ENCODE assay signal across 10 cellular contexts in genomic region chr2:196961889-196962288, GRCh38. TPM values are rescaled to one million over a fixed set of nuclear protein-coding genes. Genes with fewer than 3 reads are reported as not detected.
DNase-seq lines count a peak whose midpoint lies in the region; ATAC-seq and TF ChIP-seq lines count a peak whose summit lies in the region.
"Had no signal": no experiment of that assay in that cellular context is flagged by ENCODE, and none has a peak within 500 bp of the region (broad histone marks: within the 10 kb centered on the region; RNA-seq: fewer than 3 reads in every experiment).

No MANE protein-coding gene starts in this region.

- intact Hi-C loops in activated CD8-positive, alpha-beta T cell treated with anti-CD3 and anti-CD28 coated beads for 36 hours (cut with micrococcal nuclease) = loop anchor here (5.0 kb wide), 1 partner anchor 35 kb away; the partner anchor contains the start of gene PGAP1
- intact Hi-C loops in esophagus squamous epithelium (cut with DNase I) = no loop called here

- TF ChIP-seq POLR2A in esophagus squamous epithelium (IDR thresholded peaks at IDR 0.05) = no peak

- no peak overlapping the region for H3K27ac ChIP-seq in esophagus squamous epithelium

- H3K36me3 Mint-ChIP-seq in activated CD8-positive, alpha-beta T cell treated with anti-CD3 and anti-CD28 coated beads for 36 hours (ENCODE audit: low read depth) = no peaks in the 10 kb centered on the region

- H3K4me3 ChIP-seq in esophagus squamous epithelium = no peak overlapping the region

- peak; percentile 87 for ATAC-seq in GM18508 (IDR thresholded peaks at IDR 0.05; ENCODE audit: insufficient read depth, unreplicated experiment)
- peak; percentile 98 for ATAC-seq in GM19467 (IDR thresholded peaks at IDR 0.05; ENCODE audit: unreplicated experiment)
- ATAC-seq in HG03025 (IDR thresholded peaks at IDR 0.05; ENCODE audit: low FRiP score, unreplicated experiment) = peak; percentile 98
- peak; percentile 84 for ATAC-seq in activated CD8-positive, alpha-beta T cell treated with anti-CD3 and anti-CD28 coated beads for 36 hours
- ATAC-seq: sciatic nerve had no signal

- no peaks in the 10 kb centered on the region for H3K9me3 ChIP-seq in esophagus squamous epithelium

- H3K36me3 ChIP-seq in esophagus squamous epithelium = no peaks in the 10 kb centered on the region

- DNase-seq in activated CD8-positive, alpha-beta T cell treated with anti-CD3 and anti-CD28 coated beads for 36 hours = peak; percentile 16
- DNase-seq in iPS-NIHi7 (ENCODE audit: extremely low spot score) (no peak), NCI-H2196 (lab: John Stamatoyannopoulos, UW; ENCODE audit: unreplicated experiment) (no peak), esophagus squamous epithelium (lab: John Stamatoyannopoulos, UW) (no peak)
- no peak for DNase-seq in activated CD8-positive, alpha-beta memory T cell treated with anti-CD3 and anti-CD28 coated beads, Interleukin-2, amount 50 U/mL, for 48 hours
- DNase-seq: H9 had no signal

- no peak overlapping the region for H3K4me3 Mint-ChIP-seq in activated CD8-positive, alpha-beta T cell treated with anti-CD3 and anti-CD28 coated beads for 36 hours
- H3K4me3 Mint-ChIP-seq: H9 had no signal

- POLR2A ChIA-PET in activated CD8-positive, alpha-beta T cell treated with anti-CD3 and anti-CD28 coated beads for 36 hours (lab: Charles Lee) = interaction anchor here (0.8 to 2.7 kb wide), 2 partner anchors 34 to 57 kb away, joined by 3 to 10 read pairs; no protein-coding TSS in a partner anchor

- CTCF ChIA-PET in activated CD8-positive, alpha-beta T cell treated with anti-CD3 and anti-CD28 coated beads for 36 hours (lab: Charles Lee) = interaction anchor here (1.0 kb wide), 2 partner anchors 8 to 34 kb away, joined by 3 to 5 read pairs; no protein-coding TSS in a partner anchor

- H3K27me3 Mint-ChIP-seq in activated CD8-positive, alpha-beta T cell treated with anti-CD3 and anti-CD28 coated beads for 36 hours = no peaks in the 10 kb centered on the region

- peaks cover 23% of the 10 kb centered on the region for H3K4me1 Mint-ChIP-seq in activated CD8-positive, alpha-beta T cell treated with anti-CD3 and anti-CD28 coated beads for 36 hours (ENCODE audit: low read depth)

- H3K27ac Mint-ChIP-seq in activated CD8-positive, alpha-beta T cell treated with anti-CD3 and anti-CD28 coated beads for 36 hours = peak overlapping the region; percentile 62
- H3K27ac Mint-ChIP-seq: H9 had no signal

- H3K4me1 ChIP-seq in esophagus squamous epithelium = no peaks in the 10 kb centered on the region

- no peaks in the 10 kb centered on the region for H3K9me3 Mint-ChIP-seq in activated CD8-positive, alpha-beta T cell treated with anti-CD3 and anti-CD28 coated beads for 36 hours
- H3K9me3 Mint-ChIP-seq: H9 had no signal

- no peak for TF ChIP-seq CTCF in activated CD8-positive, alpha-beta T cell treated with anti-CD3 and anti-CD28 coated beads for 36 hours (IDR thresholded peaks at IDR 0.05)
- TF ChIP-seq CTCF in esophagus squamous epithelium (IDR thresholded peaks at IDR 0.05) = no peak

- no peaks in the 10 kb centered on the region for H3K27me3 ChIP-seq in esophagus squamous epithelium

RNA-seq across cellular contexts. Expression of gene PGAP1, which starts 35.4 kb away (rescaled TPM):
- total RNA-seq in activated CD8-positive, alpha-beta T cell treated with anti-CD3 and anti-CD28 coated beads for 36 hours = 10 to 100 TPM; 17.7 to 19.2 TPM
- 10 to 100 TPM in 1 of 4 donors, 1 to 10 TPM in 3; 6.5 to 15.6 (median 9.2) TPM for total RNA-seq in esophagus squamous epithelium
